1 cellular context compared by ENCODE assay signal in the genomic region with DNA sequence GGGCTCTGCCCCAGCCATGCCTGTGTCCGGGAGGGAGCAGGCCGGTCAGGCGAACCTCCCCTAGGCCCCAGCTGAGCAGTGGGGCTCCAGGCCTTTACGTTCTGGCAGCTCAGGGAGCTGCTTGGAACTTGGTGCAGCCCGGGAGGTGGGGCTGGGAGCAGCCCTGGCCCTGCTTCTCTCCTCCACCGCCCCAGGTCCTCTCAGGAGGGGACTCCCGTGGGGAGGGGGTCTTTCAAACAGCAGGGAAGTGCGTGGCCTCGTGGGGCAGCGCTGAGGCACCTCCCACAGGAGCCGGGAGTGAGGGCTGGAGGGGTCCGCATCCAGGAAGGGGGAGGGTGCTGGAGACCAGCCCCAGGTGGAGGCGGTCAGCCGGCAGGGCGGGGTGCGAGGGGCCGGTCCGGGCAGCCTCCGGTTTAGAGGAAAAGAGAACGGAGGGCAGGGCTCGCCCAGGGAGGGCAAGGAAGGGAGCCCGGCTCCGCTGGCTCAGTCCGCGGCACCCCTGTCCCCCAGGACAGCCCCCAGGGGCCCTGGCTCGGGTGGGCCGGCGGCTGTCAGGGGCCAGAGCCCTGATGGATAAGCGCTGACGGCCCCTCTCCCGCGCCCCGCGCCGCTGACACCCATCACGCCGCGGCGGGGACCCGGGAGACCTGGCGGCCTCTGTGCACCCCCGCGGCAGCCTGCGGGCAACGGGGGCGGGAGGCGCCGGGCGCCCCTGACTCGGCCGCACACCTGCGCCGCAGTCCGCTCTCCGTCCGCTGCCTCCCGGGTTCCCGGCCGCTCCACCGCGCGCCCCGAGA.
TF ChIP-seq lines count a peak whose summit lies in the region.

No MANE protein-coding gene starts in this region.

TF ChIP-seq in H1, 55 proteins besides CTCF, POLR2A, EP300 and RAD21:
- TF ChIP-seq SRF (IDR thresholded peaks at IDR 0.05; ENCODE audit: low read depth, low read length) = no peak
- TF ChIP-seq NRF1 (IDR thresholded peaks at IDR 0.05; ENCODE audit: low read depth, low read length) = no peak
- peak; percentile 66; the same call in 1 of the 2 replicates for TF ChIP-seq SUZ12 (IDR thresholded peaks at IDR 0.05; ENCODE audit: low read length)
- no peak for TF ChIP-seq RXRA (IDR thresholded peaks at IDR 0.05; ENCODE audit: insufficient read depth, low read depth, low read length)
- TF ChIP-seq EZH2 (IDR thresholded peaks at IDR 0.05; ENCODE audit: low read depth, low read length, severe bottlenecking) = peak; percentile 62
- TF ChIP-seq RNF2 (IDR thresholded peaks at IDR 0.05; ENCODE audit: borderline replicate concordance, low read depth, low read length, missing control alignments, poor library complexity, severe bottlenecking) = no peak
- no peak for TF ChIP-seq CREB1 (IDR thresholded peaks at IDR 0.05)
- peak; percentile 12; the same call in 1 of the 2 replicates for TF ChIP-seq GABPA (IDR thresholded peaks at IDR 0.05; ENCODE audit: borderline replicate concordance, insufficient read depth, low read length)
- no peak for TF ChIP-seq CBX5 (IDR thresholded peaks at IDR 0.05; ENCODE audit: low read depth, low read length)
- TF ChIP-seq, protein P1, sequence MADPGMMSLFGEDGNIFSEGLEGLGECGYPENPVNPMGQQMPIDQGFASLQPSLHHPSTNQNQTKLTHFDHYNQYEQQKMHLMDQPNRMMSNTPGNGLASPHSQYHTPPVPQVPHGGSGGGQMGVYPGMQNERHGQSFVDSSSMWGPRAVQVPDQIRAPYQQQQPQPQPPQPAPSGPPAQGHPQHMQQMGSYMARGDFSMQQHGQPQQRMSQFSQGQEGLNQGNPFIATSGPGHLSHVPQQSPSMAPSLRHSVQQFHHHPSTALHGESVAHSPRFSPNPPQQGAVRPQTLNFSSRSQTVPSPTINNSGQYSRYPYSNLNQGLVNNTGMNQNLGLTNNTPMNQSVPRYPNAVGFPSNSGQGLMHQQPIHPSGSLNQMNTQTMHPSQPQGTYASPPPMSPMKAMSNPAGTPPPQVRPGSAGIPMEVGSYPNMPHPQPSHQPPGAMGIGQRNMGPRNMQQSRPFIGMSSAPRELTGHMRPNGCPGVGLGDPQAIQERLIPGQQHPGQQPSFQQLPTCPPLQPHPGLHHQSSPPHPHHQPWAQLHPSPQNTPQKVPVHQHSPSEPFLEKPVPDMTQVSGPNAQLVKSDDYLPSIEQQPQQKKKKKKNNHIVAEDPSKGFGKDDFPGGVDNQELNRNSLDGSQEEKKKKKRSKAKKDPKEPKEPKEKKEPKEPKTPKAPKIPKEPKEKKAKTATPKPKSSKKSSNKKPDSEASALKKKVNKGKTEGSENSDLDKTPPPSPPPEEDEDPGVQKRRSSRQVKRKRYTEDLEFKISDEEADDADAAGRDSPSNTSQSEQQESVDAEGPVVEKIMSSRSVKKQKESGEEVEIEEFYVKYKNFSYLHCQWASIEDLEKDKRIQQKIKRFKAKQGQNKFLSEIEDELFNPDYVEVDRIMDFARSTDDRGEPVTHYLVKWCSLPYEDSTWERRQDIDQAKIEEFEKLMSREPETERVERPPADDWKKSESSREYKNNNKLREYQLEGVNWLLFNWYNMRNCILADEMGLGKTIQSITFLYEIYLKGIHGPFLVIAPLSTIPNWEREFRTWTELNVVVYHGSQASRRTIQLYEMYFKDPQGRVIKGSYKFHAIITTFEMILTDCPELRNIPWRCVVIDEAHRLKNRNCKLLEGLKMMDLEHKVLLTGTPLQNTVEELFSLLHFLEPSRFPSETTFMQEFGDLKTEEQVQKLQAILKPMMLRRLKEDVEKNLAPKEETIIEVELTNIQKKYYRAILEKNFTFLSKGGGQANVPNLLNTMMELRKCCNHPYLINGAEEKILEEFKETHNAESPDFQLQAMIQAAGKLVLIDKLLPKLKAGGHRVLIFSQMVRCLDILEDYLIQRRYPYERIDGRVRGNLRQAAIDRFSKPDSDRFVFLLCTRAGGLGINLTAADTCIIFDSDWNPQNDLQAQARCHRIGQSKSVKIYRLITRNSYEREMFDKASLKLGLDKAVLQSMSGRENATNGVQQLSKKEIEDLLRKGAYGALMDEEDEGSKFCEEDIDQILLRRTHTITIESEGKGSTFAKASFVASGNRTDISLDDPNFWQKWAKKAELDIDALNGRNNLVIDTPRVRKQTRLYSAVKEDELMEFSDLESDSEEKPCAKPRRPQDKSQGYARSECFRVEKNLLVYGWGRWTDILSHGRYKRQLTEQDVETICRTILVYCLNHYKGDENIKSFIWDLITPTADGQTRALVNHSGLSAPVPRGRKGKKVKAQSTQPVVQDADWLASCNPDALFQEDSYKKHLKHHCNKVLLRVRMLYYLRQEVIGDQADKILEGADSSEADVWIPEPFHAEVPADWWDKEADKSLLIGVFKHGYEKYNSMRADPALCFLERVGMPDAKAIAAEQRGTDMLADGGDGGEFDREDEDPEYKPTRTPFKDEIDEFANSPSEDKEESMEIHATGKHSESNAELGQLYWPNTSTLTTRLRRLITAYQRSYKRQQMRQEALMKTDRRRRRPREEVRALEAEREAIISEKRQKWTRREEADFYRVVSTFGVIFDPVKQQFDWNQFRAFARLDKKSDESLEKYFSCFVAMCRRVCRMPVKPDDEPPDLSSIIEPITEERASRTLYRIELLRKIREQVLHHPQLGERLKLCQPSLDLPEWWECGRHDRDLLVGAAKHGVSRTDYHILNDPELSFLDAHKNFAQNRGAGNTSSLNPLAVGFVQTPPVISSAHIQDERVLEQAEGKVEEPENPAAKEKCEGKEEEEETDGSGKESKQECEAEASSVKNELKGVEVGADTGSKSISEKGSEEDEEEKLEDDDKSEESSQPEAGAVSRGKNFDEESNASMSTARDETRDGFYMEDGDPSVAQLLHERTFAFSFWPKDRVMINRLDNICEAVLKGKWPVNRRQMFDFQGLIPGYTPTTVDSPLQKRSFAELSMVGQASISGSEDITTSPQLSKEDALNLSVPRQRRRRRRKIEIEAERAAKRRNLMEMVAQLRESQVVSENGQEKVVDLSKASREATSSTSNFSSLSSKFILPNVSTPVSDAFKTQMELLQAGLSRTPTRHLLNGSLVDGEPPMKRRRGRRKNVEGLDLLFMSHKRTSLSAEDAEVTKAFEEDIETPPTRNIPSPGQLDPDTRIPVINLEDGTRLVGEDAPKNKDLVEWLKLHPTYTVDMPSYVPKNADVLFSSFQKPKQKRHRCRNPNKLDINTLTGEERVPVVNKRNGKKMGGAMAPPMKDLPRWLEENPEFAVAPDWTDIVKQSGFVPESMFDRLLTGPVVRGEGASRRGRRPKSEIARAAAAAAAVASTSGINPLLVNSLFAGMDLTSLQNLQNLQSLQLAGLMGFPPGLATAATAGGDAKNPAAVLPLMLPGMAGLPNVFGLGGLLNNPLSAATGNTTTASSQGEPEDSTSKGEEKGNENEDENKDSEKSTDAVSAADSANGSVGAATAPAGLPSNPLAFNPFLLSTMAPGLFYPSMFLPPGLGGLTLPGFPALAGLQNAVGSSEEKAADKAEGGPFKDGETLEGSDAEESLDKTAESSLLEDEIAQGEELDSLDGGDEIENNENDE (IDR thresholded peaks at IDR 0.05; ENCODE audit: insufficient replicate concordance, low read length) = no peak
- no peak for TF ChIP-seq SP2 (IDR thresholded peaks at IDR 0.05; ENCODE audit: low read length)
- no peak for TF ChIP-seq MAFK (IDR thresholded peaks at IDR 0.05; ENCODE audit: low read depth, low read length)
- TF ChIP-seq GTF2F1 (IDR thresholded peaks at IDR 0.05; ENCODE audit: borderline replicate concordance, low read depth, low read length) = no peak
- TF ChIP-seq TAF1 (IDR thresholded peaks at IDR 0.05; ENCODE audit: low read depth, low read length) = no peak
- TF ChIP-seq KDM4A (IDR thresholded peaks at IDR 0.05; ENCODE audit: low read depth, low read length, severe bottlenecking) = peak; percentile 50
- TF ChIP-seq HDAC6 (IDR thresholded peaks at IDR 0.05; ENCODE audit: low read depth, low read length) = no peak
- TF ChIP-seq SP1 (IDR thresholded peaks at IDR 0.05; ENCODE audit: low read depth, low read length) = no peak
